27 cellular contexts compared by ENCODE assay signal in genomic region chr6:57162516-57162915, GRCh38.
"Had no signal": no experiment of that assay in that cellular context is flagged by ENCODE, and none has a peak within 500 bp of the region (broad histone marks: within the 10 kb centered on the region; RNA-seq: fewer than 3 reads in every experiment).

No MANE protein-coding gene starts in this region.

- H3K27me3 ChIP-seq: dorsolateral prefrontal cortex, foreskin keratinocyte, heart left ventricle, sigmoid colon, transverse colon had no signal

- H3K4me3 ChIP-seq: coronary artery, dorsolateral prefrontal cortex, heart left ventricle, psoas muscle, sigmoid colon, transverse colon had no signal

- H3K27ac ChIP-seq: coronary artery, dorsolateral prefrontal cortex, foreskin keratinocyte, heart left ventricle, parathyroid adenoma, psoas muscle, sigmoid colon, transverse colon had no signal

- ATAC-seq: activated T-cell treated with anti-CD3 and anti-CD28 coated beads, Interleukin-2, amount 50 U/mL, for 4 hours; activated T-helper 17 cell treated with anti-CD3 and anti-CD28 coated beads, Interleukin-2, amount 50 U/mL, for 72 hours; foreskin keratinocyte; heart left ventricle; naive thymus-derived CD8-positive, alpha-beta T cell; psoas muscle; T-helper 17 cell had no signal

- DNase-seq: activated CD4-positive, alpha-beta memory T cell treated with anti-CD3 and anti-CD28 coated beads for 36 hours; activated CD4-positive, alpha-beta T cell treated with anti-CD3 and anti-CD28 coated beads, Interleukin-2, amount 10 ng/mL, durations not matched to agents 24 days and 14 days; activated CD4-positive, CD25-positive, alpha-beta regulatory T cell treated with anti-CD3 and anti-CD28 coated beads, Interleukin-2, amount 50 U/mL, for 72 hours; activated gamma-delta T cell treated with Interleukin-2 at 50 U/mL for 16 hours; activated naive CD4-positive, alpha-beta T cell treated with anti-CD3 and anti-CD28 coated beads, Interleukin-2, amount 50 U/mL, for 16 hours; activated T-cell treated with anti-CD3 and anti-CD28 coated beads, Interleukin-2, amount 50 U/mL, for 4 hours; anterior cingulate cortex; dorsolateral prefrontal cortex; effector memory CD4-positive, alpha-beta T cell; foreskin keratinocyte; heart left ventricle; hypothalamus; immature natural killer cell; naive thymus-derived CD8-positive, alpha-beta T cell; nucleus accumbens; psoas muscle; sigmoid colon; stimulated activated CD4-positive, alpha-beta T cell treated with anti-CD3 and anti-CD28 coated beads, Interleukin-15, amount 100 ng/mL, for 24 hours; stimulated activated CD4-positive, alpha-beta T cell treated with anti-CD3 and anti-CD28 coated beads, Interleukin-2, amount 100 ng/mL, for 24 hours; stimulated activated naive CD4-positive, alpha-beta T cell; T-helper 17 cell; T1000; transverse colon had no signal

- H3K9ac ChIP-seq: parathyroid adenoma had no signal

- FAIRE-seq: bronchial epithelial cell had no signal

- H3K79me2 ChIP-seq: parathyroid adenoma had no signal

- H2AFZ ChIP-seq: parathyroid adenoma had no signal

- H3K4me1 ChIP-seq: heart left ventricle, parathyroid adenoma, psoas muscle, sigmoid colon, transverse colon had no signal
